In genomic region chr19:1248454-1249297, GRCh38 we compare ENCODE assay signal across 8 cellular contexts. TPM values are rescaled to one million over a fixed set of nuclear protein-coding genes. Genes with fewer than 3 reads are reported as not detected.
DNase-seq lines count a peak whose midpoint lies in the region; ATAC-seq lines count a peak whose summit lies in the region.

Gene MIDN (plus strand): TSS chr19:1248583. CDS start chr19:1250297, 1,714 bp downstream.

- ATAC-seq in HG02571 (IDR thresholded peaks at IDR 0.05; ENCODE audit: unreplicated experiment) (peak; percentile 30), left colon (peak; percentile 31)
- peak; percentile 30 to 35 for ATAC-seq in activated CD4-positive, CD25-positive, alpha-beta regulatory T cell treated with anti-CD3 and anti-CD28 coated beads, Interleukin-2, amount 50 U/mL, for 24 hours

- DNase-seq in NCI-H1436 (lab: John Stamatoyannopoulos, UW) = peak; percentile 72
- DNase-seq in NCI-H1436 treated with DMSO at 0.1 percent for 48 hours (lab: John Stamatoyannopoulos, UW) = no peak
- DNase-seq in NCI-H1105 treated with DMSO at 0.1 percent for 48 hours (lab: John Stamatoyannopoulos, UW) = peak; percentile 58
- peak; percentile 85 to 88 for DNase-seq in left colon
- peak; percentile 83 for DNase-seq in stimulated activated CD4-positive, alpha-beta T cell treated with anti-CD3 and anti-CD28 coated beads, Interleukin-2, amount 100 ng/mL, for 4 hours (ENCODE audit: low read depth)

- intact Hi-C loops in left colon (cut with DNase I, micrococcal nuclease) = no loop called here

- peak within 1 kb of the TSS; percentile 95 for H3K27ac ChIP-seq in cingulate gyrus (ENCODE audit: low read depth, low read length)

RNA-seq across cellular contexts. Expression of gene MIDN, which starts in this region (rescaled TPM):
- total RNA-seq in left colon = 100 to 1,000 TPM; 202 to 276 TPM
